In genomic region chr4:6907658-6908191, GRCh38 we compare ENCODE assay signal across 9 cellular contexts. TPM values are rescaled to one million over a fixed set of nuclear protein-coding genes. Genes with fewer than 3 reads are reported as not detected.
DNase-seq lines count a peak whose midpoint lies in the region; ATAC-seq, FAIRE-seq and TF ChIP-seq lines count a peak whose summit lies in the region.
"Had no signal": no experiment of that assay in that cellular context is flagged by ENCODE, and none has a peak within 500 bp of the region (broad histone marks: within the 10 kb centered on the region; RNA-seq: fewer than 3 reads in every experiment).

No MANE protein-coding gene starts in this region.

- DNase-seq in A549 (ENCODE audit: low read depth in 1 of 2, low spot score in 1 of 2) = peak; percentile 19 to 32
- DNase-seq in GM10266 (ENCODE audit: extremely low spot score) = peak; percentile 55
- DNase-seq in activated CD4-positive, alpha-beta memory T cell treated with anti-CD3 and anti-CD28 coated beads for 36 hours = peak; percentile 53
- peak; percentile 70 for DNase-seq in iPS-NIHi11 (ENCODE audit: low spot score)
- DNase-seq in uterus = no peak

- TF ChIP-seq POLR2A in A549 (IDR thresholded peaks at IDR 0.05; ENCODE audit: low read length) (no peak), uterus (IDR thresholded peaks at IDR 0.05) (no peak)

- ATAC-seq in A549 = peak in 1 of 2 experiments; percentile 29; a peak in 2 of 6 replicates
- ATAC-seq in GM19452 (IDR thresholded peaks at IDR 0.05; ENCODE audit: unreplicated experiment) = no peak
- ATAC-seq in HG02759 (IDR thresholded peaks at IDR 0.05; ENCODE audit: unreplicated experiment) = no peak
- ATAC-seq in activated CD4-positive, CD25-positive, alpha-beta regulatory T cell treated with anti-CD3 and anti-CD28 coated beads, Interleukin-2, amount 50 U/mL, for 24 hours = no peak

- TF ChIP-seq CTCF in A549 (IDR thresholded peaks at IDR 0.05) (peak; percentile 24; the same call in 2 of the 3 replicates), GM10266 (IDR thresholded peaks at IDR 0.05; ENCODE audit: control insufficient read depth, insufficient read depth, low read depth, missing control alignments) (peak; percentile 64), uterus (IDR thresholded peaks at IDR 0.05) (peak in 3 of 4 experiments; percentile 38 to 45 (median 40))

- no peaks in the 10 kb centered on the region for H3K9me3 Mint-ChIP-seq in activated CD4-positive, alpha-beta memory T cell treated with anti-CD3 and anti-CD28 coated beads for 36 hours

- no peaks in the 10 kb centered on the region for H3K27me3 Mint-ChIP-seq in activated CD4-positive, alpha-beta memory T cell treated with anti-CD3 and anti-CD28 coated beads for 36 hours

- POLR2A ChIA-PET in A549 (lab: Yijun Ruan, JAX) = no interaction called here
- POLR2A ChIA-PET in activated CD4-positive, alpha-beta memory T cell treated with anti-CD3 and anti-CD28 coated beads for 36 hours (lab: Charles Lee) = interaction anchor here (2.0 kb wide), 1 partner anchor 8 kb away, joined by 26 read pairs; no protein-coding TSS in a partner anchor

- peaks cover 2% of the 10 kb centered on the region for H3K36me3 Mint-ChIP-seq in activated CD4-positive, alpha-beta memory T cell treated with anti-CD3 and anti-CD28 coated beads for 36 hours

- WGBS in A549 (ENCODE audit: missing lambda C conversion rate) = 67% methylated on average over 20 of the region's 22 CpGs

- no peaks in the 10 kb centered on the region for H3K36me3 ChIP-seq in uterus

- CTCF ChIA-PET in A549 (lab: Yijun Ruan, JAX) = interaction anchor here (0.6 to 2.3 kb wide), 19 partner anchors 8 to 188 kb away, joined by 3 to 10 read pairs (median 4); partner anchors contain the start of gene TADA2B
- CTCF ChIA-PET in activated CD4-positive, alpha-beta memory T cell treated with anti-CD3 and anti-CD28 coated beads for 36 hours (lab: Charles Lee) = interaction anchor here (1.0 to 3.0 kb wide), 8 partner anchors 8 to 164 kb away, joined by 3 to 13 read pairs (median 5); no protein-coding TSS in a partner anchor

- peak; percentile 38 to 55; a peak in 4 of 5 replicates for TF ChIP-seq RAD21 in A549 (conservative IDR thresholded peaks at IDR 0.05 in 1 of 2, IDR thresholded peaks at IDR 0.05 in 1 of 2)

- TF ChIP-seq EP300 in A549 (IDR thresholded peaks at IDR 0.05) = no peak

- H3K4me2 ChIP-seq in A549 = peak overlapping the region; percentile 92; the same call in 1 of the 3 replicates

- H3K27ac Mint-ChIP-seq in activated CD4-positive, alpha-beta memory T cell treated with anti-CD3 and anti-CD28 coated beads for 36 hours = no peak overlapping the region

- H3K27ac ChIP-seq in A549 = peak overlapping the region in 1 of 2 experiments; percentile 98; a peak in 2 of 6 replicates
- H3K27ac ChIP-seq in uterus = no peak overlapping the region

- H3K4me3 ChIP-seq in A549 = no peak overlapping the region
- H3K4me3 ChIP-seq in uterus = no peak overlapping the region

- H3K27me3 ChIP-seq in uterus = no peaks in the 10 kb centered on the region

- H3K9me3 ChIP-seq in A549 (no peaks in the 10 kb centered on the region), uterus (no peaks in the 10 kb centered on the region)

- peaks cover 49% of the 10 kb centered on the region for H3K4me1 Mint-ChIP-seq in activated CD4-positive, alpha-beta memory T cell treated with anti-CD3 and anti-CD28 coated beads for 36 hours (ENCODE audit: low read depth)

- intact Hi-C loops in activated CD4-positive, alpha-beta memory T cell treated with anti-CD3 and anti-CD28 coated beads for 36 hours (cut with micrococcal nuclease) = loop anchor here (10.0 kb wide), 1 partner anchor 277 kb away; no protein-coding TSS in a partner anchor
- intact Hi-C loops in uterus (cut with DNase I; ENCODE audit: low total_unique reads) = no loop called here

- peaks cover 27% of the 10 kb centered on the region for H3K4me1 ChIP-seq in A549
- H3K4me1 ChIP-seq in uterus = peaks cover 6 to 15% of the 10 kb centered on the region in 2 donors

- no peak for FAIRE-seq in A549 (lab: Jason Lieb, UNC)
- FAIRE-seq: endometrium had no signal

- H3K4me3 Mint-ChIP-seq in activated CD4-positive, alpha-beta memory T cell treated with anti-CD3 and anti-CD28 coated beads for 36 hours = peak overlapping the region; percentile 12

TF ChIP-seq in A549, 52 proteins besides CTCF, POLR2A, EP300 and RAD21:
- no peak for TF ChIP-seq EHF (CRISPR knock-in tag; IDR thresholded peaks at IDR 0.05)
- no peak for TF ChIP-seq ESRRA (IDR thresholded peaks at IDR 0.05; ENCODE audit: borderline replicate concordance, low read length)

RNA-seq across cellular contexts. Expression of gene TBC1D14, which starts 1.9 kb away (rescaled TPM):
- polyA plus RNA-seq in A549 (2011; rRNA removed) = 35.8 and 39.0 TPM in 2 replicates
- 29.8 and 36.1 TPM in 2 replicates for polyA plus RNA-seq in A549 (2012; cell fraction: cytosol; rRNA removed)
- 25.3 and 31.9 TPM in 2 replicates for polyA plus RNA-seq in A549 (2012; cell fraction: nucleus; rRNA removed)
- polyA plus RNA-seq in A549 (2017; fragmentation: RNase III; extraction: RNeasy Plus Mini Kit Qiagen cat#74134 plus additional on column Dnase treatment) = 25.4 to 30.2 TPM (median 28.3 TPM) in 3 replicates
- 37.2 and 39.4 TPM in 2 replicates for polyA minus RNA-seq in A549 (2011; rRNA and poly(A)+ RNA removed)
- total RNA-seq in activated CD4-positive, alpha-beta memory T cell treated with anti-CD3 and anti-CD28 coated beads for 36 hours = 10 to 100 TPM; 37.1 to 37.3 TPM
- 10 to 100 TPM; 16.9 to 61.2 (median 28.1) TPM for total RNA-seq in uterus

Comparison
In these comparisons a context has a peak if more than half of its experiments do, and no peak if none do; other contexts are left out.
1. DNase-seq: peak in A549 (2 of 2), GM10266 (single experiment), activated CD4-positive, alpha-beta memory T cell treated with anti-CD3 and anti-CD28 coated beads for 36 hours (single experiment) and iPS-NIHi11 (single experiment); none in uterus (0 of 2).
2. Peak in every context shown above with its lines, with median percentiles within 50 percentile points of each other: CTCF ChIP-seq.